8 cellular contexts compared by ENCODE assay signal in the genomic region with DNA sequence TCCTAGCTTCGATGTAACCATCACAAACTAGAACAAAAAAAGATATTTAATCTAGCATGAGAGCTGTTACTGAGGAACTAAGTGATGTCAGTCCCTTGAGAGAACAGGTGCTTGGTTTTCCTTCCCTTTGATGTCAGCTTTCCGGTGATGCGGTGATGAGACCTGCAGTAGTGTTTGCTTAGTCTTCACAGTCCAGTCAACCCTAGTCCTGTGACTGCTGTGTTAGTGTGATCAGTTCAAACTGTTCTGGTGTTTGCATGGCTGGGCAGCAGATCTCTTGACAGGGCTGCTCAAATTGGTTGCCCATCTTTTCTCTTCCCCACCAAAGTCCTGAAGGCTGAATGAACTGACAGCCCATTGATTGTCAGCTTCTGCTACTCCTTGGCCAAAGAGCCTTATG.
DNase-seq lines count a peak whose midpoint lies in the region; ATAC-seq and TF ChIP-seq lines count a peak whose summit lies in the region.

No MANE protein-coding gene starts in this region.

- no peaks in the 10 kb centered on the region for H3K9me3 ChIP-seq in testis

- in situ Hi-C loops in GM13976 (cut with MboI; ENCODE audit: low sequenced_read_pairs, unreplicated experiment): no loop called here

- H3K4me3 ChIP-seq in testis: no peak overlapping the region

- no peak for TF ChIP-seq POLR2A in testis (IDR thresholded peaks at IDR 0.05)

- TF ChIP-seq CTCF in GM13976 (IDR thresholded peaks at IDR 0.05; ENCODE audit: borderline replicate concordance, control extremely low read depth, extremely low read depth, insufficient read depth, missing control alignments) (no peak), GM10266 (IDR thresholded peaks at IDR 0.05; ENCODE audit: control insufficient read depth, insufficient read depth, low read depth, missing control alignments) (no peak), testis (IDR thresholded peaks at IDR 0.05) (no peak)

- H3K27me3 ChIP-seq in testis: no peaks in the 10 kb centered on the region

- 83 to 90% methylated on average over 3 of the region's 3 CpGs for WGBS in testis, 2 donors

- peak; percentile 98 for ATAC-seq in GM21447 (IDR thresholded peaks at IDR 0.05; ENCODE audit: unreplicated experiment)
- ATAC-seq in HG03460 (IDR thresholded peaks at IDR 0.05; ENCODE audit: unreplicated experiment): peak; percentile 99

- DNase-seq in GM13976 (ENCODE audit: low spot score): peak; percentile 13
- DNase-seq in activated effector memory CD4-positive, alpha-beta T cell treated with anti-CD3 and anti-CD28 coated beads, Interleukin-2, amount 50 U/mL, for 16 hours: peak; percentile 64
- no peak for DNase-seq in GM10266 (ENCODE audit: extremely low spot score)
- no peak for DNase-seq in GOT3 (lab: John Stamatoyannopoulos, UW)
- DNase-seq in testis: no peak
- no peak for DNase-seq in dermis blood vessel endothelial cell

- intact Hi-C loops in testis (cut with DNase I; ENCODE audit: low total_unique reads): no loop called here

- no peaks in the 10 kb centered on the region for H3K36me3 ChIP-seq in testis (ENCODE audit: low read depth, missing control alignments)

- H3K27ac ChIP-seq in testis: no peak overlapping the region

- H3K4me1 ChIP-seq in testis: no peaks in the 10 kb centered on the region

Comparison
In these comparisons a context has a peak if more than half of its experiments do, and no peak if none do; other contexts are left out.
1. DNase-seq: peak in GM13976 (single experiment) and activated effector memory CD4-positive, alpha-beta T cell treated with anti-CD3 and anti-CD28 coated beads, Interleukin-2, amount 50 U/mL, for 16 hours (single experiment); none in GM10266 (single experiment), GOT3 (single experiment), testis (single experiment) and dermis blood vessel endothelial cell (single experiment).